Comparison of ENCODE assay signal across 27 cellular contexts in genomic region chr6:166019214-166019613, GRCh38.
"Had no signal": no experiment of that assay in that cellular context is flagged by ENCODE, and none has a peak within 500 bp of the region (broad histone marks: within the 10 kb centered on the region; RNA-seq: fewer than 3 reads in every experiment).

No MANE protein-coding gene starts in this region.

- H3K27me3 Mint-ChIP-seq: natural killer cell treated with Interleukin-12 subunit alpha and Interleukin-12 subunit beta and Interleukin-15 and Interleukin-18, amount 100 ng/mL, for 72 hours; stimulated activated memory B cell treated with anti-CD40 and anti-IgM and Interleukin-4, amounts not matched to agents 10 μg/mL and 1 μg/mL and 100 μg/mL, for 72 hours had no signal

- H3K4me3 ChIP-seq: heart left ventricle, left lung, lower lobe of right lung, prostate gland, tibial nerve, upper lobe of left lung, vagina had no signal

- H3K4me1 ChIP-seq: heart left ventricle, left lung, lower lobe of right lung, prostate gland, tibial nerve, upper lobe of left lung, vagina had no signal

- H3K4me1 Mint-ChIP-seq: immature natural killer cell; naive thymus-derived CD4-positive, alpha-beta T cell; stimulated activated memory B cell treated with anti-CD40 and anti-IgM and Interleukin-4, amounts not matched to agents 10 μg/mL and 1 μg/mL and 100 μg/mL, for 72 hours; stimulated activated naive CD8-positive, alpha-beta T cell treated with anti-CD3 and anti-CD28 coated beads, Interleukin-15, amount 100 ng/mL, for 72 hours had no signal

- H3K27me3 ChIP-seq: heart left ventricle, left lung, tibial nerve, upper lobe of left lung, vagina had no signal

- H3K27ac Mint-ChIP-seq: immature natural killer cell; naive thymus-derived CD4-positive, alpha-beta T cell; natural killer cell treated with Interleukin-12 subunit alpha and Interleukin-12 subunit beta and Interleukin-15 and Interleukin-18, amount 100 ng/mL, for 72 hours; stimulated activated memory B cell treated with anti-CD40 and anti-IgM and Interleukin-4, amounts not matched to agents 10 μg/mL and 1 μg/mL and 100 μg/mL, for 72 hours; stimulated activated naive CD8-positive, alpha-beta T cell treated with anti-CD3 and anti-CD28 coated beads, Interleukin-15, amount 100 ng/mL, for 72 hours had no signal

- H3K9me3 ChIP-seq: prostate gland, vagina had no signal

- H3K4me3 Mint-ChIP-seq: immature natural killer cell; naive thymus-derived CD4-positive, alpha-beta T cell; natural killer cell treated with Interleukin-12 subunit alpha and Interleukin-12 subunit beta and Interleukin-15 and Interleukin-18, amount 100 ng/mL, for 72 hours; stimulated activated memory B cell treated with anti-CD40 and anti-IgM and Interleukin-4, amounts not matched to agents 10 μg/mL and 1 μg/mL and 100 μg/mL, for 72 hours; stimulated activated naive CD8-positive, alpha-beta T cell treated with anti-CD3 and anti-CD28 coated beads, Interleukin-15, amount 100 ng/mL, for 72 hours had no signal

- H3K36me3 ChIP-seq: heart left ventricle, left lung, lower lobe of right lung, prostate gland, tibial nerve, upper lobe of left lung, vagina had no signal

- ATAC-seq: heart left ventricle; left colon; left lung; lower lobe of right lung; naive thymus-derived CD4-positive, alpha-beta T cell; natural killer cell treated with Interleukin-12 subunit alpha and Interleukin-12 subunit beta and Interleukin-15 and Interleukin-18, amount 100 ng/mL, for 72 hours; right cardiac atrium; sciatic nerve; stimulated activated memory B cell treated with anti-CD40 and anti-IgM and Interleukin-4, amounts not matched to agents 10 μg/mL and 1 μg/mL and 100 μg/mL, for 72 hours; stimulated activated naive CD8-positive, alpha-beta T cell treated with anti-CD3 and anti-CD28 coated beads, Interleukin-15, amount 100 ng/mL, for 72 hours had no signal

- H3K36me3 Mint-ChIP-seq: immature natural killer cell; stimulated activated memory B cell treated with anti-CD40 and anti-IgM and Interleukin-4, amounts not matched to agents 10 μg/mL and 1 μg/mL and 100 μg/mL, for 72 hours had no signal

- DNase-seq: heart left ventricle; hypothalamus; immature natural killer cell; kidney; left colon; left lung; lower lobe of right lung; mammary epithelial cell; mesenchymal stem cell; naive thymus-derived CD4-positive, alpha-beta T cell; retina; right cardiac atrium; small intestine; stimulated activated CD4-positive, alpha-beta T cell treated with anti-CD3 and anti-CD28 coated beads, Interleukin-1b, Interleukin-23, amount 100 ng/mL, for 48 hours; stimulated activated CD4-positive, alpha-beta T cell treated with anti-CD3 and anti-CD28 coated beads, Interleukin-2, amount 100 ng/mL, for 48 hours; stimulated activated CD4-positive, alpha-beta T cell treated with anti-CD3 and anti-CD28 coated beads, Interleukin-4, amount 100 ng/mL, for 4 hours; stimulated activated CD8-positive, alpha-beta memory T cell treated with anti-CD3 and anti-CD28 coated beads, Interleukin-4, amount 100 ng/mL, for 48 hours; stimulated activated naive CD4-positive, alpha-beta T cell treated with Interleukin-2 at 50 U/mL for 16 hours; stimulated activated naive CD8-positive, alpha-beta T cell treated with anti-CD3 and anti-CD28 coated beads, Interleukin-15, amount 100 ng/mL, for 72 hours; substantia nigra; upper lobe of left lung had no signal

- H3K27ac ChIP-seq: heart left ventricle, left lung, lower lobe of right lung, prostate gland, tibial nerve, upper lobe of left lung, vagina had no signal
